In the genomic region with DNA sequence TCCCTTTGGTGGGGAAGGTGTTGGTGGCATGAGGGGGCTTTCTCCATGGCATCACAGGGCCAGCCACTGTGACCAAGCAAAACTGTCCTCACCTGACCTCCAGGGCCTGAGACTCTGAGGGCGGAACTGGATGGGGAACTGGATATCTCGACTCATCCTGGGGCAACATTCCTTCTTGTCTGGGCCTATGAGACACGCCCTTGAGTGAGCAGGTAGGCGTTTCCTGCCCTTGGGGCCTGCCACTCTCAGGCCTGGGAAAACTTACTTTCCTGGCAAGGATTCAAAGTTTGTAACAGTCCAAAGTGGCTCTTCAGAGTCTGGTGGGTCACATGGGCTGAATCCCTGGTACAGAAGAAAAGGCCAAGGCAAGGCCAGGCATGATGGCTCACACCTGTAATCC, we compare ENCODE assay signal across 1 cellular context.
TF ChIP-seq lines count a peak whose summit lies in the region.

No MANE protein-coding gene starts in this region.

TF ChIP-seq in HepG2, 621 proteins besides CTCF, POLR2A, EP300 and RAD21 (continued from another document and continues in another):
- TF ChIP-seq, protein P1, sequence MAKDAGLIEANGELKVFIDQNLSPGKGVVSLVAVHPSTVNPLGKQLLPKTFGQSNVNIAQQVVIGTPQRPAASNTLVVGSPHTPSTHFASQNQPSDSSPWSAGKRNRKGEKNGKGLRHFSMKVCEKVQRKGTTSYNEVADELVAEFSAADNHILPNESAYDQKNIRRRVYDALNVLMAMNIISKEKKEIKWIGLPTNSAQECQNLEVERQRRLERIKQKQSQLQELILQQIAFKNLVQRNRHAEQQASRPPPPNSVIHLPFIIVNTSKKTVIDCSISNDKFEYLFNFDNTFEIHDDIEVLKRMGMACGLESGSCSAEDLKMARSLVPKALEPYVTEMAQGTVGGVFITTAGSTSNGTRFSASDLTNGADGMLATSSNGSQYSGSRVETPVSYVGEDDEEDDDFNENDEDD (CRISPR knock-in tag; IDR thresholded peaks at IDR 0.05; ENCODE audit: borderline replicate concordance) = no peak
- TF ChIP-seq POLR2AphosphoS5 (IDR thresholded peaks at IDR 0.05; ENCODE audit: low read depth, low read length) = no peak
- peak; percentile 19; the same call in 1 of the 2 replicates for TF ChIP-seq MED1 (CRISPR knock-in tag; IDR thresholded peaks at IDR 0.05)
- no peak for TF ChIP-seq MTF2 (CRISPR knock-in tag; IDR thresholded peaks at IDR 0.05; ENCODE audit: borderline replicate concordance)
- TF ChIP-seq ZNF569 (CRISPR knock-in tag; IDR thresholded peaks at IDR 0.05; ENCODE audit: borderline replicate concordance) = no peak
- no peak for TF ChIP-seq GATA4 (IDR thresholded peaks at IDR 0.05; ENCODE audit: borderline replicate concordance, low read depth)
- TF ChIP-seq NR2F6 (IDR thresholded peaks at IDR 0.05) = no peak
- no peak for TF ChIP-seq NR2F6 (CRISPR knock-in tag; IDR thresholded peaks at IDR 0.05)
- no peak for TF ChIP-seq NCOR1 (IDR thresholded peaks at IDR 0.05; ENCODE audit: borderline replicate concordance, low read length)
- TF ChIP-seq TBX2 (CRISPR knock-in tag; IDR thresholded peaks at IDR 0.05; ENCODE audit: borderline replicate concordance) = no peak
- no peak for TF ChIP-seq POLR2G (IDR thresholded peaks at IDR 0.05; ENCODE audit: low read depth, low read length)
- TF ChIP-seq ZNF644 (CRISPR knock-in tag; IDR thresholded peaks at IDR 0.05; ENCODE audit: low read depth) = 0 out of 2 replicates have a peak, but pooled peaks have one; percentile 9
- no peak for TF ChIP-seq ZNF703 (CRISPR knock-in tag; IDR thresholded peaks at IDR 0.05; ENCODE audit: borderline replicate concordance)
- no peak for TF ChIP-seq ZBTB7A (CRISPR knock-in tag; IDR thresholded peaks at IDR 0.05)
- TF ChIP-seq, protein P2, sequence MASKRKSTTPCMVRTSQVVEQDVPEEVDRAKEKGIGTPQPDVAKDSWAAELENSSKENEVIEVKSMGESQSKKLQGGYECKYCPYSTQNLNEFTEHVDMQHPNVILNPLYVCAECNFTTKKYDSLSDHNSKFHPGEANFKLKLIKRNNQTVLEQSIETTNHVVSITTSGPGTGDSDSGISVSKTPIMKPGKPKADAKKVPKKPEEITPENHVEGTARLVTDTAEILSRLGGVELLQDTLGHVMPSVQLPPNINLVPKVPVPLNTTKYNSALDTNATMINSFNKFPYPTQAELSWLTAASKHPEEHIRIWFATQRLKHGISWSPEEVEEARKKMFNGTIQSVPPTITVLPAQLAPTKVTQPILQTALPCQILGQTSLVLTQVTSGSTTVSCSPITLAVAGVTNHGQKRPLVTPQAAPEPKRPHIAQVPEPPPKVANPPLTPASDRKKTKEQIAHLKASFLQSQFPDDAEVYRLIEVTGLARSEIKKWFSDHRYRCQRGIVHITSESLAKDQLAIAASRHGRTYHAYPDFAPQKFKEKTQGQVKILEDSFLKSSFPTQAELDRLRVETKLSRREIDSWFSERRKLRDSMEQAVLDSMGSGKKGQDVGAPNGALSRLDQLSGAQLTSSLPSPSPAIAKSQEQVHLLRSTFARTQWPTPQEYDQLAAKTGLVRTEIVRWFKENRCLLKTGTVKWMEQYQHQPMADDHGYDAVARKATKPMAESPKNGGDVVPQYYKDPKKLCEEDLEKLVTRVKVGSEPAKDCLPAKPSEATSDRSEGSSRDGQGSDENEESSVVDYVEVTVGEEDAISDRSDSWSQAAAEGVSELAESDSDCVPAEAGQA (IDR thresholded peaks at IDR 0.05; ENCODE audit: low read depth) = no peak
- TF ChIP-seq, protein P2 (CRISPR knock-in tag; IDR thresholded peaks at IDR 0.05; ENCODE audit: borderline replicate concordance) = no peak
- no peak for TF ChIP-seq SATB2 (CRISPR knock-in tag; IDR thresholded peaks at IDR 0.05)
- TF ChIP-seq KAT7 (CRISPR knock-in tag; IDR thresholded peaks at IDR 0.05; ENCODE audit: borderline replicate concordance) = no peak
- no peak for TF ChIP-seq MTA3 (CRISPR knock-in tag; IDR thresholded peaks at IDR 0.05)
- TF ChIP-seq, protein P3, sequence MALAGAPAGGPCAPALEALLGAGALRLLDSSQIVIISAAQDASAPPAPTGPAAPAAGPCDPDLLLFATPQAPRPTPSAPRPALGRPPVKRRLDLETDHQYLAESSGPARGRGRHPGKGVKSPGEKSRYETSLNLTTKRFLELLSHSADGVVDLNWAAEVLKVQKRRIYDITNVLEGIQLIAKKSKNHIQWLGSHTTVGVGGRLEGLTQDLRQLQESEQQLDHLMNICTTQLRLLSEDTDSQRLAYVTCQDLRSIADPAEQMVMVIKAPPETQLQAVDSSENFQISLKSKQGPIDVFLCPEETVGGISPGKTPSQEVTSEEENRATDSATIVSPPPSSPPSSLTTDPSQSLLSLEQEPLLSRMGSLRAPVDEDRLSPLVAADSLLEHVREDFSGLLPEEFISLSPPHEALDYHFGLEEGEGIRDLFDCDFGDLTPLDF (CRISPR knock-in tag; IDR thresholded peaks at IDR 0.05) = no peak
- TF ChIP-seq, protein P4, sequence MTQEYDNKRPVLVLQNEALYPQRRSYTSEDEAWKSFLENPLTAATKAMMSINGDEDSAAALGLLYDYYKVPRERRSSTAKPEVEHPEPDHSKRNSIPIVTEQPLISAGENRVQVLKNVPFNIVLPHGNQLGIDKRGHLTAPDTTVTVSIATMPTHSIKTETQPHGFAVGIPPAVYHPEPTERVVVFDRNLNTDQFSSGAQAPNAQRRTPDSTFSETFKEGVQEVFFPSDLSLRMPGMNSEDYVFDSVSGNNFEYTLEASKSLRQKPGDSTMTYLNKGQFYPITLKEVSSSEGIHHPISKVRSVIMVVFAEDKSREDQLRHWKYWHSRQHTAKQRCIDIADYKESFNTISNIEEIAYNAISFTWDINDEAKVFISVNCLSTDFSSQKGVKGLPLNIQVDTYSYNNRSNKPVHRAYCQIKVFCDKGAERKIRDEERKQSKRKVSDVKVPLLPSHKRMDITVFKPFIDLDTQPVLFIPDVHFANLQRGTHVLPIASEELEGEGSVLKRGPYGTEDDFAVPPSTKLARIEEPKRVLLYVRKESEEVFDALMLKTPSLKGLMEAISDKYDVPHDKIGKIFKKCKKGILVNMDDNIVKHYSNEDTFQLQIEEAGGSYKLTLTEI (CRISPR knock-in tag; conservative IDR thresholded peaks at IDR 0.05) = no peak
- TF ChIP-seq, protein P5, sequence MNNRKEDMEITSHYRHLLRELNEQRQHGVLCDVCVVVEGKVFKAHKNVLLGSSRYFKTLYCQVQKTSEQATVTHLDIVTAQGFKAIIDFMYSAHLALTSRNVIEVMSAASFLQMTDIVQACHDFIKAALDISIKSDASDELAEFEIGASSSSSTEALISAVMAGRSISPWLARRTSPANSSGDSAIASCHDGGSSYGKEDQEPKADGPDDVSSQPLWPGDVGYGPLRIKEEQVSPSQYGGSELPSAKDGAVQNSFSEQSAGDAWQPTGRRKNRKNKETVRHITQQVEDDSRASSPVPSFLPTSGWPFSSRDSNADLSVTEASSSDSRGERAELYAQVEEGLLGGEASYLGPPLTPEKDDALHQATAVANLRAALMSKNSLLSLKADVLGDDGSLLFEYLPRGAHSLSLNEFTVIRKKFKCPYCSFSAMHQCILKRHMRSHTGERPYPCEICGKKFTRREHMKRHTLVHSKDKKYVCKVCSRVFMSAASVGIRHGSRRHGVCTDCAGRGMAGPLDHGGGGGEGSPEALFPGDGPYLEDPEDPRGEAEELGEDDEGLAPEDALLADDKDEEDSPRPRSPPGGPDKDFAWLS (CRISPR knock-in tag; IDR thresholded peaks at IDR 0.05; ENCODE audit: borderline replicate concordance) = no peak
- TF ChIP-seq ZNF7 (CRISPR knock-in tag; IDR thresholded peaks at IDR 0.05) = no peak
- TF ChIP-seq, protein P6, sequence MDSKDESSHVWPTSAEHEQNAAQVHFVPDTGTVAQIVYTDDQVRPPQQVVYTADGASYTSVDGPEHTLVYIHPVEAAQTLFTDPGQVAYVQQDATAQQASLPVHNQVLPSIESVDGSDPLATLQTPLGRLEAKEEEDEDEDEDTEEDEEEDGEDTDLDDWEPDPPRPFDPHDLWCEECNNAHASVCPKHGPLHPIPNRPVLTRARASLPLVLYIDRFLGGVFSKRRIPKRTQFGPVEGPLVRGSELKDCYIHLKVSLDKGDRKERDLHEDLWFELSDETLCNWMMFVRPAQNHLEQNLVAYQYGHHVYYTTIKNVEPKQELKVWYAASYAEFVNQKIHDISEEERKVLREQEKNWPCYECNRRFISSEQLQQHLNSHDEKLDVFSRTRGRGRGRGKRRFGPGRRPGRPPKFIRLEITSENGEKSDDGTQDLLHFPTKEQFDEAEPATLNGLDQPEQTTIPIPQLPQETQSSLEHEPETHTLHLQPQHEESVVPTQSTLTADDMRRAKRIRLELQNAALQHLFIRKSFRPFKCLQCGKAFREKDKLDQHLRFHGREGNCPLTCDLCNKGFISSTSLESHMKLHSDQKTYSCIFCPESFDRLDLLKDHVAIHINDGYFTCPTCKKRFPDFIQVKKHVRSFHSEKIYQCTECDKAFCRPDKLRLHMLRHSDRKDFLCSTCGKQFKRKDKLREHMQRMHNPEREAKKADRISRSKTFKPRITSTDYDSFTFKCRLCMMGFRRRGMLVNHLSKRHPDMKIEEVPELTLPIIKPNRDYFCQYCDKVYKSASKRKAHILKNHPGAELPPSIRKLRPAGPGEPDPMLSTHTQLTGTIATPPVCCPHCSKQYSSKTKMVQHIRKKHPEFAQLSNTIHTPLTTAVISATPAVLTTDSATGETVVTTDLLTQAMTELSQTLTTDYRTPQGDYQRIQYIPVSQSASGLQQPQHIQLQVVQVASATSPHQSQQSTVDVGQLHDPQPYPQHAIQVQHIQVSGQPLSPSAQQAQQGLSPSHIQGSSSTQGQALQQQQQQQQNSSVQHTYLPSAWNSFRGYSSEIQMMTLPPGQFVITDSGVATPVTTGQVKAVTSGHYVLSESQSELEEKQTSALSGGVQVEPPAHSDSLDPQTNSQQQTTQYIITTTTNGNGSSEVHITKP (CRISPR knock-in tag; IDR thresholded peaks at IDR 0.05; ENCODE audit: low read depth) = 0 out of 2 replicates have a peak, but pooled peaks have one; percentile 26
- TF ChIP-seq, protein P7, sequence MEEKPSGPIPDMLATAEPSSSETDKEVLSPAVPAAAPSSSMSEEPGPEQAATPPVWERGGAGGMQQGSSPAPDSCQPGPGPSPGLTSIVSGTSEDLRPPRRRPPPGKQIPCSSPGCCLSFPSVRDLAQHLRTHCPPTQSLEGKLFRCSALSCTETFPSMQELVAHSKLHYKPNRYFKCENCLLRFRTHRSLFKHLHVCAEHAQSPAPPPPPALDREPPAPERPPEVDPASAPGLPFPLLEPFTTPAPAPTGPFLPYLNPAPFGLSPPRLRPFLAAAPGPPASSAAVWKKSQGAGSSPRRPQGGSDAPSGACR (CRISPR knock-in tag; IDR thresholded peaks at IDR 0.05) = no peak
- TF ChIP-seq ZBTB8A (CRISPR knock-in tag; IDR thresholded peaks at IDR 0.05; ENCODE audit: borderline replicate concordance, low read depth) = no peak
- TF ChIP-seq POGZ (CRISPR knock-in tag; IDR thresholded peaks at IDR 0.05) = no peak
- TF ChIP-seq, protein P8, sequence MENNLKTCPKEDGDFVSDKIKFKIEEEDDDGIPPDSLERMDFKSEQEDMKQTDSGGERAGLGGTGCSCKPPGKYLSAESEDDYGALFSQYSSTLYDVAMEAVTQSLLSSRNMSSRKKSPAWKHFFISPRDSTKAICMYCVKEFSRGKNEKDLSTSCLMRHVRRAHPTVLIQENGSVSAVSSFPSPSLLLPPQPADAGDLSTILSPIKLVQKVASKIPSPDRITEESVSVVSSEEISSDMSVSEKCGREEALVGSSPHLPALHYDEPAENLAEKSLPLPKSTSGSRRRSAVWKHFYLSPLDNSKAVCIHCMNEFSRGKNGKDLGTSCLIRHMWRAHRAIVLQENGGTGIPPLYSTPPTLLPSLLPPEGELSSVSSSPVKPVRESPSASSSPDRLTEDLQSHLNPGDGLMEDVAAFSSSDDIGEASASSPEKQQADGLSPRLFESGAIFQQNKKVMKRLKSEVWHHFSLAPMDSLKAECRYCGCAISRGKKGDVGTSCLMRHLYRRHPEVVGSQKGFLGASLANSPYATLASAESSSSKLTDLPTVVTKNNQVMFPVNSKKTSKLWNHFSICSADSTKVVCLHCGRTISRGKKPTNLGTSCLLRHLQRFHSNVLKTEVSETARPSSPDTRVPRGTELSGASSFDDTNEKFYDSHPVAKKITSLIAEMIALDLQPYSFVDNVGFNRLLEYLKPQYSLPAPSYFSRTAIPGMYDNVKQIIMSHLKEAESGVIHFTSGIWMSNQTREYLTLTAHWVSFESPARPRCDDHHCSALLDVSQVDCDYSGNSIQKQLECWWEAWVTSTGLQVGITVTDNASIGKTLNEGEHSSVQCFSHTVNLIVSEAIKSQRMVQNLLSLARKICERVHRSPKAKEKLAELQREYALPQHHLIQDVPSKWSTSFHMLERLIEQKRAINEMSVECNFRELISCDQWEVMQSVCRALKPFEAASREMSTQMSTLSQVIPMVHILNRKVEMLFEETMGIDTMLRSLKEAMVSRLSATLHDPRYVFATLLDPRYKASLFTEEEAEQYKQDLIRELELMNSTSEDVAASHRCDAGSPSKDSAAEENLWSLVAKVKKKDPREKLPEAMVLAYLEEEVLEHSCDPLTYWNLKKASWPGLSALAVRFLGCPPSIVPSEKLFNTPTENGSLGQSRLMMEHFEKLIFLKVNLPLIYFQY (CRISPR knock-in tag; IDR thresholded peaks at IDR 0.05; ENCODE audit: borderline replicate concordance) = no peak
- no peak for TF ChIP-seq ZNF607 (CRISPR knock-in tag; IDR thresholded peaks at IDR 0.05; ENCODE audit: borderline replicate concordance)
- TF ChIP-seq, protein P9, sequence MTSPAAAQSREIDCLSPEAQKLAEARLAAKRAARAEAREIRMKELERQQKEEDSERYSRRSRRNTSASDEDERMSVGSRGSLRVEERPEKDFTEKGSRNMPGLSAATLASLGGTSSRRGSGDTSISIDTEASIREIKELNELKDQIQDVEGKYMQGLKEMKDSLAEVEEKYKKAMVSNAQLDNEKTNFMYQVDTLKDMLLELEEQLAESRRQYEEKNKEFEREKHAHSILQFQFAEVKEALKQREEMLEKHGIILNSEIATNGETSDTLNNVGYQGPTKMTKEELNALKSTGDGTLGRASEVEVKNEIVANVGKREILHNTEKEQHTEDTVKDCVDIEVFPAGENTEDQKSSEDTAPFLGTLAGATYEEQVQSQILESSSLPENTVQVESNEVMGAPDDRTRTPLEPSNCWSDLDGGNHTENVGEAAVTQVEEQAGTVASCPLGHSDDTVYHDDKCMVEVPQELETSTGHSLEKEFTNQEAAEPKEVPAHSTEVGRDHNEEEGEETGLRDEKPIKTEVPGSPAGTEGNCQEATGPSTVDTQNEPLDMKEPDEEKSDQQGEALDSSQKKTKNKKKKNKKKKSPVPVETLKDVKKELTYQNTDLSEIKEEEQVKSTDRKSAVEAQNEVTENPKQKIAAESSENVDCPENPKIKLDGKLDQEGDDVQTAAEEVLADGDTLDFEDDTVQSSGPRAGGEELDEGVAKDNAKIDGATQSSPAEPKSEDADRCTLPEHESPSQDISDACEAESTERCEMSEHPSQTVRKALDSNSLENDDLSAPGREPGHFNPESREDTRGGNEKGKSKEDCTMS (CRISPR knock-in tag; conservative IDR thresholded peaks at IDR 0.05) = no peak
- TF ChIP-seq ATF7-NPFF (CRISPR knock-in tag; IDR thresholded peaks at IDR 0.05; ENCODE audit: low read depth) = no peak
